Comparison of ENCODE assay signal across 10 cellular contexts in the genomic region with DNA sequence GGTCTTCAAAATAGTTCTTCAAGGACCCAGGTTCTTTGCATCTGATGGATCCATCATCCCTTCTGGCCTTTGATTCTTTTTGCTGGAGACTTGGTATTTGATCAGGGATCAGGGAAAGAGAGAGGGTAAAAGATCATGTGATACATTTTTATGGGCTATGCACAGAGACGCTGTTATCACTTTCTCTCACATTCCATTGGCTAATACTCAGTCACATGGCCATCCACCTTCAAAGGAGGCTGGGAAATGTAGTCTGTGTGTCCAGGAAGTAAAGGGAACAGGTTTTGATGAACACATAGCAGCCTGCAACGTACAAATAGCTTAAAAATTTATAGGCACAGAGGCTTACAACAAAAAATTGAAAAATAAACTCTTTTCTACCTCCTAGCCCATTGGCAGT.
DNase-seq lines count a peak whose midpoint lies in the region; ATAC-seq and TF ChIP-seq lines count a peak whose summit lies in the region.
"Had no signal": no experiment of that assay in that cellular context is flagged by ENCODE, and none has a peak within 500 bp of the region (broad histone marks: within the 10 kb centered on the region; RNA-seq: fewer than 3 reads in every experiment).

No MANE protein-coding gene starts in this region.

- no peak overlapping the region for H3K4me2 ChIP-seq in H9 (ENCODE audit: insufficient read depth, insufficient read length, low read length)

- no peak overlapping the region for H3K4ac ChIP-seq in H9 (ENCODE audit: low read depth, low read length)

- H3K4me1 ChIP-seq in mucosa of descending colon (ENCODE audit: low read depth): no peaks in the 10 kb centered on the region
- no peaks in the 10 kb centered on the region for H3K4me1 ChIP-seq in tibial nerve
- peaks cover 7% of the 10 kb centered on the region; the same call in 1 of the 2 replicates for H3K4me1 ChIP-seq in H9 (ENCODE audit: insufficient read depth, low read length)

- TF ChIP-seq RAD21 in Ishikawa (IDR thresholded peaks at IDR 0.05; ENCODE audit: low read depth): no peak

- H2BK120ac ChIP-seq in H9 (ENCODE audit: low read depth, low read length, poor library complexity, severe bottlenecking): no peak overlapping the region

- H3K9me3 ChIP-seq in mucosa of descending colon (no peaks in the 10 kb centered on the region), tibial nerve (no peaks in the 10 kb centered on the region), H9 (ENCODE audit: control insufficient read depth, low read depth, low read length) (no peaks in the 10 kb centered on the region)

- no peak overlapping the region for H3T11ph ChIP-seq in H9 (ENCODE audit: low read length)

- no peak overlapping the region for H2BK12ac ChIP-seq in H9 (ENCODE audit: insufficient read length, low read depth, low read length)

- no peak overlapping the region for H2AFZ ChIP-seq in H9 (ENCODE audit: low read length)

- TF ChIP-seq CTCF in activated CD8-positive, alpha-beta T cell treated with anti-CD3 and anti-CD28 coated beads for 36 hours (IDR thresholded peaks at IDR 0.05): no peak
- no peak for TF ChIP-seq CTCF in mucosa of descending colon (IDR thresholded peaks at IDR 0.05)
- no peak for TF ChIP-seq CTCF in tibial nerve (IDR thresholded peaks at IDR 0.05)
- no peak for TF ChIP-seq CTCF in H9 (conservative IDR thresholded peaks at IDR 0.05)

- POLR2A ChIA-PET in activated CD8-positive, alpha-beta T cell treated with anti-CD3 and anti-CD28 coated beads for 36 hours (lab: Charles Lee): no interaction called here
- POLR2A ChIA-PET in activated CD8-positive, alpha-beta T cell treated with anti-CD3 and anti-CD28 coated beads, Interleukin-2, amount 10 ng/mL, durations not matched to agents 7 days and 5 days (lab: Charles Lee): no interaction called here

- WGBS in tibial nerve, 2 donors: 53 to 73% methylated on average over 2 of the region's 2 CpGs
- no CpG with 5 or more reads among the region's 2 CpGs for WGBS in H9 (ENCODE audit: extremely low coverage, insufficient read length, low lambda C conversion rate)

- no peak overlapping the region for H3K56ac ChIP-seq in H9 (ENCODE audit: insufficient read length, low read depth, low read length)

- H3K18ac ChIP-seq in H9 (ENCODE audit: insufficient read length, low read depth, low read length): no peak overlapping the region

- no peaks in the 10 kb centered on the region for H3K9me3 Mint-ChIP-seq in activated CD8-positive, alpha-beta T cell treated with anti-CD3 and anti-CD28 coated beads for 36 hours
- no peaks in the 10 kb centered on the region for H3K9me3 Mint-ChIP-seq in activated CD8-positive, alpha-beta T cell treated with anti-CD3 and anti-CD28 coated beads, Interleukin-2, amount 10 ng/mL, durations not matched to agents 7 days and 5 days (ENCODE audit: insufficient read depth)
- H3K9me3 Mint-ChIP-seq in H9: no peaks in the 10 kb centered on the region

- CTCF ChIA-PET in activated CD8-positive, alpha-beta T cell treated with anti-CD3 and anti-CD28 coated beads for 36 hours (lab: Charles Lee): interaction anchor here (2.6 kb wide), 1 partner anchor 11 kb away, joined by 7 read pairs; no protein-coding TSS in a partner anchor
- CTCF ChIA-PET in activated CD8-positive, alpha-beta T cell treated with anti-CD3 and anti-CD28 coated beads, Interleukin-2, amount 10 ng/mL, durations not matched to agents 7 days and 5 days (lab: Charles Lee): no interaction called here

- H3K36me3 ChIP-seq in mucosa of descending colon (ENCODE audit: low read depth) (no peaks in the 10 kb centered on the region), tibial nerve (no peaks in the 10 kb centered on the region)

- TF ChIP-seq POLR2A in tibial nerve (IDR thresholded peaks at IDR 0.05): no peak

- no peak overlapping the region for H2BK5ac ChIP-seq in H9 (ENCODE audit: insufficient read length, low read length)

- intact Hi-C loops in activated CD8-positive, alpha-beta T cell treated with anti-CD3 and anti-CD28 coated beads for 36 hours (cut with micrococcal nuclease): no loop called here
- intact Hi-C loops in mucosa of descending colon (cut with DNase I, micrococcal nuclease): no loop called here

- no peak overlapping the region for H3K27ac Mint-ChIP-seq in activated CD8-positive, alpha-beta T cell treated with anti-CD3 and anti-CD28 coated beads for 36 hours
- H3K27ac Mint-ChIP-seq in activated CD8-positive, alpha-beta T cell treated with anti-CD3 and anti-CD28 coated beads, Interleukin-2, amount 10 ng/mL, durations not matched to agents 7 days and 5 days: no peak overlapping the region
- no peak overlapping the region for H3K27ac Mint-ChIP-seq in H9

- H3K27ac ChIP-seq in tibial nerve: no peak overlapping the region
- no peak overlapping the region for H3K27ac ChIP-seq in H9 (ENCODE audit: insufficient read length, low read depth, low read length)

- H4K5ac ChIP-seq in H9 (ENCODE audit: insufficient read length, low read depth, low read length): no peak overlapping the region

- no peak overlapping the region for H2AK5ac ChIP-seq in H9 (ENCODE audit: insufficient read length, low read length)

- no peaks in the 10 kb centered on the region for H4K20me1 ChIP-seq in H9 (ENCODE audit: control insufficient read depth, insufficient read depth, insufficient read length)

- no peak overlapping the region for H3K4me3 Mint-ChIP-seq in activated CD8-positive, alpha-beta T cell treated with anti-CD3 and anti-CD28 coated beads for 36 hours
- no peak overlapping the region for H3K4me3 Mint-ChIP-seq in activated CD8-positive, alpha-beta T cell treated with anti-CD3 and anti-CD28 coated beads, Interleukin-2, amount 10 ng/mL, durations not matched to agents 7 days and 5 days
- no peak overlapping the region for H3K4me3 Mint-ChIP-seq in H9

- no peak overlapping the region for H3K14ac ChIP-seq in H9 (ENCODE audit: insufficient read depth, low read length)

- H3K4me1 Mint-ChIP-seq in activated CD8-positive, alpha-beta T cell treated with anti-CD3 and anti-CD28 coated beads for 36 hours (ENCODE audit: low read depth): peaks cover 6% of the 10 kb centered on the region
- H3K4me1 Mint-ChIP-seq in activated CD8-positive, alpha-beta T cell treated with anti-CD3 and anti-CD28 coated beads, Interleukin-2, amount 10 ng/mL, durations not matched to agents 7 days and 5 days (ENCODE audit: low read depth): peaks cover 5% of the 10 kb centered on the region
- H3K4me1 Mint-ChIP-seq in H9: peaks cover 43 to 45% of the 10 kb centered on the region in 2 experiments

- H3K27me3 ChIP-seq in tibial nerve (no peaks in the 10 kb centered on the region), H9 (ENCODE audit: insufficient read depth, low read length) (no peaks in the 10 kb centered on the region)

- ATAC-seq in activated CD8-positive, alpha-beta T cell treated with anti-CD3 and anti-CD28 coated beads for 36 hours: peak; percentile 42
- no peak for ATAC-seq in activated CD8-positive, alpha-beta T cell treated with anti-CD3 and anti-CD28 coated beads, Interleukin-2, amount 10 ng/mL, durations not matched to agents 7 days and 5 days
- ATAC-seq in HG02610 (IDR thresholded peaks at IDR 0.05; ENCODE audit: unreplicated experiment) (peak; percentile 50), mucosa of descending colon (peak; percentile 44)

- no peak overlapping the region for H3K23ac ChIP-seq in H9 (ENCODE audit: insufficient read length, low read depth, low read length)

- no peak for DNase-seq in activated CD8-positive, alpha-beta T cell treated with anti-CD3 and anti-CD28 coated beads for 36 hours
- no peak for DNase-seq in activated CD8-positive, alpha-beta T cell treated with anti-CD3 and anti-CD28 coated beads, Interleukin-2, amount 10 ng/mL, durations not matched to agents 7 days and 5 days
- DNase-seq in mucosa of descending colon (no peak), tibial nerve (ENCODE audit: low spot score in 2 of 2) (no peak), H9 (no peak)
- DNase-seq in activated T-cell treated with anti-CD3 and anti-CD28 coated beads, Interleukin-2, amount 50 U/mL, for 48 hours: no peak
- DNase-seq: NCI-H2029, SIG-M5 had no signal

- H3K9ac ChIP-seq in H9 (ENCODE audit: extremely low read depth, insufficient read length, low read length): no peak overlapping the region

- H3K79me2 ChIP-seq in H9 (ENCODE audit: insufficient read depth, low read length): no peaks in the 10 kb centered on the region

- no peaks in the 10 kb centered on the region for H3K36me3 Mint-ChIP-seq in activated CD8-positive, alpha-beta T cell treated with anti-CD3 and anti-CD28 coated beads for 36 hours (ENCODE audit: low read depth)
- H3K36me3 Mint-ChIP-seq in activated CD8-positive, alpha-beta T cell treated with anti-CD3 and anti-CD28 coated beads, Interleukin-2, amount 10 ng/mL, durations not matched to agents 7 days and 5 days (ENCODE audit: low read depth): no peaks in the 10 kb centered on the region
- H3K36me3 Mint-ChIP-seq in H9 (ENCODE audit: insufficient read depth in 1 of 3, low read depth in 3 of 3): no peaks in the 10 kb centered on the region

- H3K4me3 ChIP-seq in mucosa of descending colon: no peak overlapping the region
- no peak overlapping the region for H3K4me3 ChIP-seq in tibial nerve

- H3K79me1 ChIP-seq in H9 (ENCODE audit: insufficient read depth, low read depth, low read length, poor library complexity, severe bottlenecking): no peaks in the 10 kb centered on the region

- H4K91ac ChIP-seq in H9 (ENCODE audit: insufficient read length, low read depth, low read length): no peak overlapping the region

- H4K8ac ChIP-seq in H9 (replicated peaks; ENCODE audit: insufficient read length, low read depth, low read length): no peak overlapping the region

- H2BK15ac ChIP-seq in H9 (ENCODE audit: low read depth, low read length): no peak overlapping the region

- H2BK20ac ChIP-seq in H9 (ENCODE audit: low read depth, low read length, poor library complexity, severe bottlenecking): no peak overlapping the region

- TF ChIP-seq EP300 in Ishikawa (IDR thresholded peaks at IDR 0.05; ENCODE audit: borderline replicate concordance) (no peak), tibial nerve (IDR thresholded peaks at IDR 0.05) (no peak)

- H3K23me2 ChIP-seq in H9 (ENCODE audit: insufficient read length, low read depth, low read length, poor library complexity, severe bottlenecking): no peaks in the 10 kb centered on the region

- H3K27me3 Mint-ChIP-seq in activated CD8-positive, alpha-beta T cell treated with anti-CD3 and anti-CD28 coated beads for 36 hours: peaks cover 3% of the 10 kb centered on the region
- peaks cover 2% of the 10 kb centered on the region for H3K27me3 Mint-ChIP-seq in activated CD8-positive, alpha-beta T cell treated with anti-CD3 and anti-CD28 coated beads, Interleukin-2, amount 10 ng/mL, durations not matched to agents 7 days and 5 days (ENCODE audit: low read depth)
- peaks cover 16% of the 10 kb centered on the region for H3K27me3 Mint-ChIP-seq in H9 (ENCODE audit: low read depth)

TF ChIP-seq in Ishikawa, 13 proteins besides CTCF, POLR2A, EP300 and RAD21:
- TF ChIP-seq, protein P1, sequence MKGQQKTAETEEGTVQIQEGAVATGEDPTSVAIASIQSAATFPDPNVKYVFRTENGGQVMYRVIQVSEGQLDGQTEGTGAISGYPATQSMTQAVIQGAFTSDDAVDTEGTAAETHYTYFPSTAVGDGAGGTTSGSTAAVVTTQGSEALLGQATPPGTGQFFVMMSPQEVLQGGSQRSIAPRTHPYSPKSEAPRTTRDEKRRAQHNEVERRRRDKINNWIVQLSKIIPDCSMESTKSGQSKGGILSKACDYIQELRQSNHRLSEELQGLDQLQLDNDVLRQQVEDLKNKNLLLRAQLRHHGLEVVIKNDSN (IDR thresholded peaks at IDR 0.05): peak; percentile 84
- no peak for TF ChIP-seq TCF12 (IDR thresholded peaks at IDR 0.05; ENCODE audit: low read depth)
